13 cellular contexts compared by ENCODE assay signal in the genomic region with DNA sequence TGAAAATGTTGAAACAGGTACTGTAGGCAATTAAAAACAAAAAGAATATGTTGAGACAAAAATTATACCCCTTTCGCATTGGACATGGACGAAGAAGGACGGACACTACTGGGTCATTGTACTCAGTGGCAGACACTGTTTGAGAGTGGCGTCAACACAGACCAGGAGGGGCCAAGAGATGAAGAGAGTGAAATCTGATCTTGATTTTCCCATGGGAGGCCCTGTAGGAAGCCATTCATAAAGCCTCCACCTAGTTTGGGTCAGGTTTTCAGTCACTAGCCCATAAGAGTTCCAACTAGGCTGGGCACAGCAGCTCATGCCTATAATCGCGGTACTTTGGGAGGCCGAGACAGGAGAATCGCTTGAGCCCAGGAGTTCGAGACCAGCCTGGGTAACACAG.
"Had no signal": no experiment of that assay in that cellular context is flagged by ENCODE, and none has a peak within 500 bp of the region (broad histone marks: within the 10 kb centered on the region; RNA-seq: fewer than 3 reads in every experiment).

No MANE protein-coding gene starts in this region.

- DNase-seq: activated CD8-positive, alpha-beta memory T cell treated with anti-CD3 and anti-CD28 coated beads, Interleukin-2, amount 50 U/mL, for 4 hours; activated CD8-positive, alpha-beta T cell treated with anti-CD3 and anti-CD28 coated beads for 36 hours; activated naive CD4-positive, alpha-beta T cell treated with Interleukin-2 at 50 U/mL for 16 hours; activated naive CD8-positive, alpha-beta T cell treated with anti-CD3 and anti-CD28 coated beads, Interleukin-2, amount 50 U/mL, for 24 hours; activated T-cell treated with anti-CD3 and anti-CD28 coated beads, Interleukin-2, amount 50 U/mL, for 72 hours; heart right ventricle; left ventricle myocardium inferior; psoas muscle; right lobe of liver; spleen; stimulated activated CD4-positive, alpha-beta T cell treated with anti-CD3 and anti-CD28 coated beads, Interleukin-2, amount 100 ng/mL, for 24 hours; stimulated activated naive B cell treated with anti-CD40 and anti-IgM and Interleukin-4, amounts not matched to agents 10 μg/mL and 1 μg/mL and 100 μg/mL, for 72 hours; T1000 had no signal

- ATAC-seq: activated CD8-positive, alpha-beta T cell treated with anti-CD3 and anti-CD28 coated beads for 36 hours; activated naive CD8-positive, alpha-beta T cell treated with anti-CD3 and anti-CD28 coated beads, Interleukin-2, amount 50 U/mL, for 24 hours; activated T-cell treated with anti-CD3 and anti-CD28 coated beads, Interleukin-2, amount 50 U/mL, for 72 hours; heart right ventricle; psoas muscle; right lobe of liver; stimulated activated naive B cell treated with anti-CD40 and anti-IgM and Interleukin-4, amounts not matched to agents 10 μg/mL and 1 μg/mL and 100 μg/mL, for 72 hours had no signal
